ENCODE assay signal across 1 cellular context in the genomic region with DNA sequence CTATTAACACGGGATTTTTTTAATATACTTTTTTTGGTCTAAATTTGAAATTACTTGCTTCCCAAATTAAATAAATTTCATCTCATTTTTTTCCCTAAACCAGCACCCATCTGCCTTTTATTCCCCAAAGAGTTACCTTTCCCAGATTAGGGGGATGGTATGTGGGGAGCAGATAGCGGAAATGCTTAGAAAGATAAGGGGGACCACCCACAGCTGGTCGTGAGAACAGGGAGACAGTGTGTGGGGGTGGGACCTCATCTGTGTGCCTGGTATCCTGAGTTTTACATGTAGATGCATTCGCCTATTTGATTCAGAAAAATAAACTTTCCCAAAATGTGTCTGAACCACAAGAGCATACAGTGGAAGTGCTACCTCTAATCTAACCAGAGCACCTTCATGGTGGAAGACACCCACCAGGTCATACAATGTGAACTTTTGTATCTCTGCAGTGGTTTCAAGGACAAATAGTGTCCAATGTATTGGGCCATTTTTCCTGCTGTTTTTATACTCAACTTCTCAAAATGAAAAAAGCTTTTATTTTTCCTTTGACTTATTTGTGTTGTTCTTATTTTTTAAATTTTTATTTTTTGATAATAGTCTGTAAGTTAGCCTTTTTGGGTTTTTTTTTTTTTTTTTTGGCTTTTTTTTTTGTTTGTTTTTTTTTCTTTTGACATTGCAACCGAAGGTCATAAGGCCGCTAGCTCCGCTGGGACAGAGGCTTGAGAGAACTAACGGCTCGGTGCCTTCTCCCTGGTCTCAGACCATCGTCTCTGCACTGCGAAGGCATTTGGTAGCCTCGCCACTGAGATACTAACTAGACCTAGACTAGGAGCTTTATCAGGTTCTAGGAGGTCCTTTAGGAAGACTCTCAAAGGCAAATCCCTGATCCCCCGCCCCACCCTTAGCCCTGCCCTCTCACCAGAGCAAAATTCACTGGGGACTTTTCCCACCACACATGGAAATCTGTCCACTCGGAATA.
TF ChIP-seq lines count a peak whose summit lies in the region.

No MANE protein-coding gene starts in this region.

TF ChIP-seq in K562, 482 proteins besides CTCF, POLR2A, EP300 and RAD21 (continued from another document):
- peak; percentile 10 for TF ChIP-seq PRDM10 (IDR thresholded peaks at IDR 0.05; ENCODE audit: partially characterized antibody)
- no peak for TF ChIP-seq DNMT1 (IDR thresholded peaks at IDR 0.05)
- no peak for TF ChIP-seq NR2F6 (CRISPR knock-in tag; IDR thresholded peaks at IDR 0.05)
- 0 out of 2 replicates have a peak, but pooled peaks have one; percentile 9 for TF ChIP-seq NFIC (IDR thresholded peaks at IDR 0.05)
- TF ChIP-seq, protein P1, sequence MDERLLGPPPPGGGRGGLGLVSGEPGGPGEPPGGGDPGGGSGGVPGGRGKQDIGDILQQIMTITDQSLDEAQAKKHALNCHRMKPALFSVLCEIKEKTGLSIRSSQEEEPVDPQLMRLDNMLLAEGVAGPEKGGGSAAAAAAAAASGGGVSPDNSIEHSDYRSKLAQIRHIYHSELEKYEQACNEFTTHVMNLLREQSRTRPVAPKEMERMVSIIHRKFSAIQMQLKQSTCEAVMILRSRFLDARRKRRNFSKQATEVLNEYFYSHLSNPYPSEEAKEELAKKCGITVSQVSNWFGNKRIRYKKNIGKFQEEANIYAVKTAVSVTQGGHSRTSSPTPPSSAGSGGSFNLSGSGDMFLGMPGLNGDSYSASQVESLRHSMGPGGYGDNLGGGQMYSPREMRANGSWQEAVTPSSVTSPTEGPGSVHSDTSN (CRISPR knock-in tag; IDR thresholded peaks at IDR 0.05; ENCODE audit: low read depth): no peak
- TF ChIP-seq, protein P1 (tag; conservative IDR thresholded peaks at IDR 0.05; ENCODE audit: low read depth): no peak
- no peak for TF ChIP-seq PTTG1 (tag; IDR thresholded peaks at IDR 0.05; ENCODE audit: low read depth)
- no peak for TF ChIP-seq NFIX (CRISPR knock-in tag; IDR thresholded peaks at IDR 0.05; ENCODE audit: low read depth)
- no peak for TF ChIP-seq BCL6 (CRISPR knock-in tag; IDR thresholded peaks at IDR 0.05)
- no peak for TF ChIP-seq HEY1 (CRISPR knock-in tag; IDR thresholded peaks at IDR 0.05; ENCODE audit: borderline replicate concordance)
- TF ChIP-seq EGR1 (conservative IDR thresholded peaks at IDR 0.05): peak; percentile 36; the same call in 1 of the 2 replicates
- no peak for TF ChIP-seq ZNF121 (CRISPR knock-in tag; conservative IDR thresholded peaks at IDR 0.05)
- TF ChIP-seq CBFA2T2 (conservative IDR thresholded peaks at IDR 0.05): peak; percentile 66
- 0 out of 2 replicates have a peak, but pooled peaks have one; percentile 44 for TF ChIP-seq DPF2 (IDR thresholded peaks at IDR 0.05)
- no peak for TF ChIP-seq ELF1 (tag; IDR thresholded peaks at IDR 0.05)
- no peak for TF ChIP-seq SMARCC2 (IDR thresholded peaks at IDR 0.05; ENCODE audit: low read depth)
- TF ChIP-seq TAL1 (IDR thresholded peaks at IDR 0.05): peak; percentile 58; the same call in 1 of the 2 replicates
- no peak for TF ChIP-seq NR3C1 (CRISPR knock-in tag; IDR thresholded peaks at IDR 0.05)
- no peak for TF ChIP-seq ETV6 (IDR thresholded peaks at IDR 0.05; ENCODE audit: borderline replicate concordance in 1 of 2, low read depth in 2 of 2, low read length in 1 of 2)
- TF ChIP-seq ETV6 (CRISPR knock-in tag; IDR thresholded peaks at IDR 0.05; ENCODE audit: borderline replicate concordance): no peak
- TF ChIP-seq CGGBP1 (CRISPR knock-in tag; IDR thresholded peaks at IDR 0.05): no peak
- TF ChIP-seq ZNF780A (CRISPR knock-in tag; IDR thresholded peaks at IDR 0.05): no peak
- no peak for TF ChIP-seq POLR2AphosphoS5 (IDR thresholded peaks at IDR 0.05; ENCODE audit: control insufficient read depth, insufficient read depth, low read depth, low read length)
- TF ChIP-seq TEAD4 (IDR thresholded peaks at IDR 0.05; ENCODE audit: low read length): peak; percentile 67
- no peak for TF ChIP-seq TEAD4 (CRISPR knock-in tag; IDR thresholded peaks at IDR 0.05; ENCODE audit: borderline replicate concordance)
- TF ChIP-seq, protein P2, sequence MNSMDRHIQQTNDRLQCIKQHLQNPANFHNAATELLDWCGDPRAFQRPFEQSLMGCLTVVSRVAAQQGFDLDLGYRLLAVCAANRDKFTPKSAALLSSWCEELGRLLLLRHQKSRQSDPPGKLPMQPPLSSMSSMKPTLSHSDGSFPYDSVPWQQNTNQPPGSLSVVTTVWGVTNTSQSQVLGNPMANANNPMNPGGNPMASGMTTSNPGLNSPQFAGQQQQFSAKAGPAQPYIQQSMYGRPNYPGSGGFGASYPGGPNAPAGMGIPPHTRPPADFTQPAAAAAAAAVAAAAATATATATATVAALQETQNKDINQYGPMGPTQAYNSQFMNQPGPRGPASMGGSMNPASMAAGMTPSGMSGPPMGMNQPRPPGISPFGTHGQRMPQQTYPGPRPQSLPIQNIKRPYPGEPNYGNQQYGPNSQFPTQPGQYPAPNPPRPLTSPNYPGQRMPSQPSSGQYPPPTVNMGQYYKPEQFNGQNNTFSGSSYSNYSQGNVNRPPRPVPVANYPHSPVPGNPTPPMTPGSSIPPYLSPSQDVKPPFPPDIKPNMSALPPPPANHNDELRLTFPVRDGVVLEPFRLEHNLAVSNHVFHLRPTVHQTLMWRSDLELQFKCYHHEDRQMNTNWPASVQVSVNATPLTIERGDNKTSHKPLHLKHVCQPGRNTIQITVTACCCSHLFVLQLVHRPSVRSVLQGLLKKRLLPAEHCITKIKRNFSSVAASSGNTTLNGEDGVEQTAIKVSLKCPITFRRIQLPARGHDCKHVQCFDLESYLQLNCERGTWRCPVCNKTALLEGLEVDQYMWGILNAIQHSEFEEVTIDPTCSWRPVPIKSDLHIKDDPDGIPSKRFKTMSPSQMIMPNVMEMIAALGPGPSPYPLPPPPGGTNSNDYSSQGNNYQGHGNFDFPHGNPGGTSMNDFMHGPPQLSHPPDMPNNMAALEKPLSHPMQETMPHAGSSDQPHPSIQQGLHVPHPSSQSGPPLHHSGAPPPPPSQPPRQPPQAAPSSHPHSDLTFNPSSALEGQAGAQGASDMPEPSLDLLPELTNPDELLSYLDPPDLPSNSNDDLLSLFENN (IDR thresholded peaks at IDR 0.05; ENCODE audit: low read depth in 2 of 2, low read length in 2 of 2): no peak
- no peak for TF ChIP-seq ZNF561 (CRISPR knock-in tag; conservative IDR thresholded peaks at IDR 0.05)
- TF ChIP-seq KLF16 (IDR thresholded peaks at IDR 0.05): 0 out of 2 replicates have a peak, but pooled peaks have one; percentile 26
- TF ChIP-seq NFE2L1 (tag; IDR thresholded peaks at IDR 0.05; ENCODE audit: borderline replicate concordance, low read depth): no peak
- TF ChIP-seq, protein P3, sequence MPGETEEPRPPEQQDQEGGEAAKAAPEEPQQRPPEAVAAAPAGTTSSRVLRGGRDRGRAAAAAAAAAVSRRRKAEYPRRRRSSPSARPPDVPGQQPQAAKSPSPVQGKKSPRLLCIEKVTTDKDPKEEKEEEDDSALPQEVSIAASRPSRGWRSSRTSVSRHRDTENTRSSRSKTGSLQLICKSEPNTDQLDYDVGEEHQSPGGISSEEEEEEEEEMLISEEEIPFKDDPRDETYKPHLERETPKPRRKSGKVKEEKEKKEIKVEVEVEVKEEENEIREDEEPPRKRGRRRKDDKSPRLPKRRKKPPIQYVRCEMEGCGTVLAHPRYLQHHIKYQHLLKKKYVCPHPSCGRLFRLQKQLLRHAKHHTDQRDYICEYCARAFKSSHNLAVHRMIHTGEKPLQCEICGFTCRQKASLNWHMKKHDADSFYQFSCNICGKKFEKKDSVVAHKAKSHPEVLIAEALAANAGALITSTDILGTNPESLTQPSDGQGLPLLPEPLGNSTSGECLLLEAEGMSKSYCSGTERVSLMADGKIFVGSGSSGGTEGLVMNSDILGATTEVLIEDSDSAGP (CRISPR knock-in tag; IDR thresholded peaks at IDR 0.05): no peak
- no peak for TF ChIP-seq LARP7 (IDR thresholded peaks at IDR 0.05)
